ENCODE assay signal across 19 cellular contexts in the genomic region with DNA sequence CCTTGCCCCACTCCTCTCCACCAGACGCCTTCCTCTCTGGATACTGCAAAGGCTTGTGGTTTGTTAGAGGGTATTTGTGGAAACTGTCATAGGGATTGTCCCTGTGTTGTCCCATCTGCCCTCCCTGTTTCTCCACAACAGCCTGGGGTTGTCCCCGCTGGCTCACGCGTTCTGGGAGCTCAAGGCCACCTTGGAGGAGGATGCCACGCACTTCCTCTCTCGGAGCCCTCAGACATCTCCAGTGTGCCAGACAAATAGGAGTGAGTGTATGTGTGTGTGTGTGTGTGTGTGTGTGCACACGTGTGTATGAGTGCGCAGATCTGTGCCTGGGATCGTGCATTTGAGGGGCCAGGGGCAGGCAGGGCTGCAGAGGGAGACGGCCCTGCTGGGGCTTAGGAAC. TPM values are rescaled to one million over a fixed set of nuclear protein-coding genes. Genes with fewer than 3 reads are reported as not detected.
DNase-seq lines count a peak whose midpoint lies in the region; ATAC-seq and TF ChIP-seq lines count a peak whose summit lies in the region.
"Had no signal": no experiment of that assay in that cellular context is flagged by ENCODE, and none has a peak within 500 bp of the region (broad histone marks: within the 10 kb centered on the region; RNA-seq: fewer than 3 reads in every experiment).

No MANE protein-coding gene starts in this region.

- peak overlapping the region; percentile 45 for H3K27ac Mint-ChIP-seq in activated CD8-positive, alpha-beta T cell treated with anti-CD3 and anti-CD28 coated beads, Interleukin-2, amount 10 ng/mL, durations not matched to agents 7 days and 5 days
- no peak overlapping the region for H3K27ac Mint-ChIP-seq in activated CD8-positive, alpha-beta T cell treated with anti-CD3 and anti-CD28 coated beads for 36 hours
- H3K27ac Mint-ChIP-seq in T-helper 17 cell (peak overlapping the region; percentile 98), glutamatergic neuron (ENCODE audit: unreplicated experiment) (peak overlapping the region; percentile 68)

- no peak overlapping the region for H3K4me3 Mint-ChIP-seq in activated CD8-positive, alpha-beta T cell treated with anti-CD3 and anti-CD28 coated beads, Interleukin-2, amount 10 ng/mL, durations not matched to agents 7 days and 5 days
- H3K4me3 Mint-ChIP-seq in activated CD8-positive, alpha-beta T cell treated with anti-CD3 and anti-CD28 coated beads for 36 hours, result no peak overlapping the region
- peak overlapping the region; percentile 56 for H3K4me3 Mint-ChIP-seq in T-helper 17 cell
- no peak overlapping the region for H3K4me3 Mint-ChIP-seq in glutamatergic neuron (ENCODE audit: unreplicated experiment)

- H3K27me3 Mint-ChIP-seq in activated CD8-positive, alpha-beta T cell treated with anti-CD3 and anti-CD28 coated beads, Interleukin-2, amount 10 ng/mL, durations not matched to agents 7 days and 5 days (ENCODE audit: low read depth), result no peaks in the 10 kb centered on the region
- H3K27me3 Mint-ChIP-seq in activated CD8-positive, alpha-beta T cell treated with anti-CD3 and anti-CD28 coated beads for 36 hours, result no peaks in the 10 kb centered on the region
- H3K27me3 Mint-ChIP-seq in T-helper 17 cell (no peaks in the 10 kb centered on the region), glutamatergic neuron (ENCODE audit: unreplicated experiment) (peaks cover 8% of the 10 kb centered on the region)

- TF ChIP-seq CTCF in activated CD8-positive, alpha-beta T cell treated with anti-CD3 and anti-CD28 coated beads for 36 hours (IDR thresholded peaks at IDR 0.05), result no peak
- TF ChIP-seq CTCF in glutamatergic neuron (IDR thresholded peaks at IDR 0.05; ENCODE audit: partially characterized antibody, unreplicated experiment), result no peak

- CTCF ChIA-PET in activated CD8-positive, alpha-beta T cell treated with anti-CD3 and anti-CD28 coated beads, Interleukin-2, amount 10 ng/mL, durations not matched to agents 7 days and 5 days (lab: Charles Lee), result interaction anchor here (1.0 to 18.6 kb wide), 10 partner anchors 10 to 249 kb away, joined by 3 to 724 read pairs (median 24); a partner anchor contains a TSS
- CTCF ChIA-PET in activated CD8-positive, alpha-beta T cell treated with anti-CD3 and anti-CD28 coated beads for 36 hours (lab: Charles Lee), result interaction anchor here (0.8 to 17.0 kb wide), 9 partner anchors 12 to 248 kb away, joined by 3 to 628 read pairs (median 19); no protein-coding TSS in a partner anchor

- peaks cover 57% of the 10 kb centered on the region for H3K36me3 Mint-ChIP-seq in activated CD8-positive, alpha-beta T cell treated with anti-CD3 and anti-CD28 coated beads, Interleukin-2, amount 10 ng/mL, durations not matched to agents 7 days and 5 days (ENCODE audit: low read depth)
- H3K36me3 Mint-ChIP-seq in activated CD8-positive, alpha-beta T cell treated with anti-CD3 and anti-CD28 coated beads for 36 hours (ENCODE audit: low read depth), result peaks cover 19% of the 10 kb centered on the region
- H3K36me3 Mint-ChIP-seq in T-helper 17 cell (ENCODE audit: low read depth) (peaks cover 8% of the 10 kb centered on the region), glutamatergic neuron (ENCODE audit: unreplicated experiment) (peaks cover 4% of the 10 kb centered on the region)

- peaks cover 70% of the 10 kb centered on the region for H3K4me1 Mint-ChIP-seq in activated CD8-positive, alpha-beta T cell treated with anti-CD3 and anti-CD28 coated beads, Interleukin-2, amount 10 ng/mL, durations not matched to agents 7 days and 5 days (ENCODE audit: low read depth)
- H3K4me1 Mint-ChIP-seq in activated CD8-positive, alpha-beta T cell treated with anti-CD3 and anti-CD28 coated beads for 36 hours (ENCODE audit: low read depth), result peaks cover 52% of the 10 kb centered on the region
- H3K4me1 Mint-ChIP-seq in T-helper 17 cell (peaks cover 38% of the 10 kb centered on the region), glutamatergic neuron (ENCODE audit: low read depth, unreplicated experiment) (peaks cover 7% of the 10 kb centered on the region)

- DNase-seq in activated CD8-positive, alpha-beta T cell treated with anti-CD3 and anti-CD28 coated beads, Interleukin-2, amount 10 ng/mL, durations not matched to agents 7 days and 5 days, result no peak
- DNase-seq in activated CD8-positive, alpha-beta T cell treated with anti-CD3 and anti-CD28 coated beads for 36 hours, result no peak
- DNase-seq in T-helper 17 cell (no peak), glutamatergic neuron (no peak), kidney glomerular epithelial cell (lab: John Stamatoyannopoulos, UW) (no peak), hippocampal formation (lab: John Stamatoyannopoulos, UW) (no peak)
- DNase-seq: 8988T, BE2C, KG1, MV-4-11, NCI-H1694 treated with DMSO at 0.1 percent for 48 hours, NCI-H524, NCI-H82, PC-3, RPMI8226, SHP77 treated with DMSO at 0.1 percent for 48 hours had no signal

- POLR2A ChIA-PET in activated CD8-positive, alpha-beta T cell treated with anti-CD3 and anti-CD28 coated beads, Interleukin-2, amount 10 ng/mL, durations not matched to agents 7 days and 5 days (lab: Charles Lee), result no interaction called here
- POLR2A ChIA-PET in activated CD8-positive, alpha-beta T cell treated with anti-CD3 and anti-CD28 coated beads for 36 hours (lab: Charles Lee), result no interaction called here

- H3K9me3 Mint-ChIP-seq in activated CD8-positive, alpha-beta T cell treated with anti-CD3 and anti-CD28 coated beads, Interleukin-2, amount 10 ng/mL, durations not matched to agents 7 days and 5 days (ENCODE audit: insufficient read depth), result no peaks in the 10 kb centered on the region
- no peaks in the 10 kb centered on the region for H3K9me3 Mint-ChIP-seq in activated CD8-positive, alpha-beta T cell treated with anti-CD3 and anti-CD28 coated beads for 36 hours
- peaks cover 7% of the 10 kb centered on the region for H3K9me3 Mint-ChIP-seq in glutamatergic neuron (ENCODE audit: unreplicated experiment)

- intact Hi-C loops in activated CD8-positive, alpha-beta T cell treated with anti-CD3 and anti-CD28 coated beads for 36 hours (cut with micrococcal nuclease), result no loop called here

- ATAC-seq in activated CD8-positive, alpha-beta T cell treated with anti-CD3 and anti-CD28 coated beads, Interleukin-2, amount 10 ng/mL, durations not matched to agents 7 days and 5 days, result no peak
- ATAC-seq in activated CD8-positive, alpha-beta T cell treated with anti-CD3 and anti-CD28 coated beads for 36 hours, result no peak
- ATAC-seq in T-helper 17 cell, result no peak
- no peak for ATAC-seq in GM21381 (IDR thresholded peaks at IDR 0.05; ENCODE audit: unreplicated experiment)
- no peak for ATAC-seq in GM21619 (IDR thresholded peaks at IDR 0.05; ENCODE audit: unreplicated experiment)

- no peaks in the 10 kb centered on the region for H3K9me3 ChIP-seq in T-helper 17 cell (ENCODE audit: control insufficient read depth, low read length, poor library complexity, severe bottlenecking)
- H3K9me3 ChIP-seq: BE2C had no signal

RNA-seq across cellular contexts. Expression of a gene that starts 37.6 kb away (rescaled TPM):
- total RNA-seq in activated CD8-positive, alpha-beta T cell treated with anti-CD3 and anti-CD28 coated beads, Interleukin-2, amount 10 ng/mL, durations not matched to agents 7 days and 5 days, result not detected
- total RNA-seq in activated CD8-positive, alpha-beta T cell treated with anti-CD3 and anti-CD28 coated beads for 36 hours, result not detected
- total RNA-seq in T-helper 17 cell (not detected), glutamatergic neuron (ENCODE audit: unreplicated experiment) (not detected)
- total RNA-seq: H4, PC-3 had no signal

RNA-seq across cellular contexts. Expression of a gene that starts 39.3 kb away (rescaled TPM):
- total RNA-seq in activated CD8-positive, alpha-beta T cell treated with anti-CD3 and anti-CD28 coated beads, Interleukin-2, amount 10 ng/mL, durations not matched to agents 7 days and 5 days, result under 1 TPM in 1 of 2 experiments, not detected in 1; 0.32 TPM
- under 1 TPM in 1 of 2 experiments, not detected in 1; 0.32 TPM for total RNA-seq in activated CD8-positive, alpha-beta T cell treated with anti-CD3 and anti-CD28 coated beads for 36 hours
- total RNA-seq in T-helper 17 cell, result under 1 TPM; 0.20 to 0.76 TPM
- not detected for total RNA-seq in glutamatergic neuron (ENCODE audit: unreplicated experiment)
- total RNA-seq: H4, PC-3 had no signal

RNA-seq across cellular contexts. Expression of a gene that starts 48.3 kb away (rescaled TPM):
- 10 to 100 TPM; 59.0 to 61.3 TPM for total RNA-seq in activated CD8-positive, alpha-beta T cell treated with anti-CD3 and anti-CD28 coated beads, Interleukin-2, amount 10 ng/mL, durations not matched to agents 7 days and 5 days
- total RNA-seq in activated CD8-positive, alpha-beta T cell treated with anti-CD3 and anti-CD28 coated beads for 36 hours, result 10 to 100 TPM; 50.4 to 51.4 TPM
- total RNA-seq in T-helper 17 cell (100 to 1,000 TPM; 181 to 182 TPM), glutamatergic neuron (ENCODE audit: unreplicated experiment) (93.8 TPM)
